In the genomic region with DNA sequence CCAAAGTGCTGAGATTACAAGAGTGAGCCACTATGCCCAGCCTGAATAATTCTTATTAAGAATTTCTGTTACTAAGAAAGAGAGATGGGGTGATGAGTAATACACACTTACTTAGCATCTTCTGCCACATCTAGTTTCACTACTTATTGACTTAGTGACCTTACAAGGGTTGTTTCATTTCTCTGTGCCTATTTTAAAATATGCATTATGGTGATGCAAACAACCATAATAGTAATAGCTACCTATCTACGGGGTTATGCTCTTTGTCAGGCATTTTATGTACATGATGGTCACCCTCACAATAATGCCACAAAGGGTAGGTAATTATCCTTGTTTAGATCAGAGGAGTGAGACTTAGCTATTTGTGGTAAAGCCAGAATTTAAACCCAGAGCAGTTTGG, we compare ENCODE assay signal across 16 cellular contexts.
DNase-seq lines count a peak whose midpoint lies in the region; ATAC-seq and TF ChIP-seq lines count a peak whose summit lies in the region.
"Had no signal": no experiment of that assay in that cellular context is flagged by ENCODE, and none has a peak within 500 bp of the region (broad histone marks: within the 10 kb centered on the region; RNA-seq: fewer than 3 reads in every experiment).

No MANE protein-coding gene starts in this region.

- no peak overlapping the region for H3K27ac ChIP-seq in Peyer's patch
- H3K27ac ChIP-seq: GM23248 had no signal

- TF ChIP-seq CTCF in Peyer's patch (IDR thresholded peaks at IDR 0.05), result no peak

- H3K36me3 ChIP-seq in Peyer's patch, result no peaks in the 10 kb centered on the region

- ATAC-seq in GM18499 (IDR thresholded peaks at IDR 0.05; ENCODE audit: insufficient read depth, unreplicated experiment) (peak; percentile 98), GM19372 (IDR thresholded peaks at IDR 0.05; ENCODE audit: low read depth, unreplicated experiment) (peak; percentile 63), HG02678 (IDR thresholded peaks at IDR 0.05; ENCODE audit: unreplicated experiment) (peak; percentile 71), HG03432 (IDR thresholded peaks at IDR 0.05; ENCODE audit: unreplicated experiment) (peak; percentile 96)
- ATAC-seq: naive thymus-derived CD8-positive, alpha-beta T cell; sciatic nerve had no signal

- TF ChIP-seq POLR2A in Peyer's patch (IDR thresholded peaks at IDR 0.05), result no peak

- H3K9me3 ChIP-seq in Peyer's patch, result no peaks in the 10 kb centered on the region

- no peak for DNase-seq in NCI-H446 (lab: John Stamatoyannopoulos, UW)
- DNase-seq in NCI-H1930 (lab: John Stamatoyannopoulos, UW), result no peak
- no peak for DNase-seq in Peyer's patch
- no peak for DNase-seq in activated gamma-delta T cell (lab: John Stamatoyannopoulos, UW)
- DNase-seq: AML-193; dermis blood vessel endothelial cell; GM23248; naive thymus-derived CD8-positive, alpha-beta T cell; NCI-H1694 treated with DMSO at 0.1 percent for 48 hours; T-helper 1 cell; trophoblast cell had no signal

- no peaks in the 10 kb centered on the region for H3K27me3 ChIP-seq in Peyer's patch

- H3K4me1 ChIP-seq in Peyer's patch, result no peaks in the 10 kb centered on the region

- no peak overlapping the region for H3K4me3 ChIP-seq in Peyer's patch
- H3K4me3 ChIP-seq: GM23248 had no signal
